In the genomic region with DNA sequence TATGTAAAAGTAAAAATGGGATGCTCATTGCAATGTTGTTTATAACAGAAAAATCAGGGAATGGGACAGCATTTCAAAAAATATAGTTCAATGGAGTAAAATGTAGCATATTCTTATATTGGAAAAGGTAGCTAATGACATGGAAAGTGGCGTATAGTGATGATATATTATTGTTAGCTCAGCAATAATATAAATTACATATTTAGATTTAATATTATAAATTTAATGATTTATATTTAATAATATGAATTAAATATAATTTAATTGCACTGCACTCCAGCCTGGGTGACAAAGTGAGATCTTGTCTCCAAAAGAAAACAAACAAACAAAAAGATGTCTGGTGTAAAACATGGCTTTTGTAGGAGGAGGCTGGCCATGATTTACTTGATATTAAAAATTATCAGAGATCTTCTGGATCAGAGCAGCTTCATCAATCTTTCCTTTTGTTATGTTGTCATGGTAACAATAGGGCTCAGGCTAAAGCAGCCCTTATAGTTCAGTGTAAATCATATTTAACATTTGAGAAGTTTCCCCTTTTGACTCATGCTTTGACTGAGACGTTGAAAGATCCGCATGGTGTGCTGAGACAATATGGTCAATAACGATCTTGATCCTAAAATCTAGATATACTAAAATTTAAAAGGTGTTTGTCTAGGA, we compare ENCODE assay signal across 3 cellular contexts.
TF ChIP-seq lines count a peak whose summit lies in the region.

No MANE protein-coding gene starts in this region.

TF ChIP-seq in HepG2, 621 proteins besides CTCF, POLR2A, EP300 and RAD21:
- TF ChIP-seq, protein P1, sequence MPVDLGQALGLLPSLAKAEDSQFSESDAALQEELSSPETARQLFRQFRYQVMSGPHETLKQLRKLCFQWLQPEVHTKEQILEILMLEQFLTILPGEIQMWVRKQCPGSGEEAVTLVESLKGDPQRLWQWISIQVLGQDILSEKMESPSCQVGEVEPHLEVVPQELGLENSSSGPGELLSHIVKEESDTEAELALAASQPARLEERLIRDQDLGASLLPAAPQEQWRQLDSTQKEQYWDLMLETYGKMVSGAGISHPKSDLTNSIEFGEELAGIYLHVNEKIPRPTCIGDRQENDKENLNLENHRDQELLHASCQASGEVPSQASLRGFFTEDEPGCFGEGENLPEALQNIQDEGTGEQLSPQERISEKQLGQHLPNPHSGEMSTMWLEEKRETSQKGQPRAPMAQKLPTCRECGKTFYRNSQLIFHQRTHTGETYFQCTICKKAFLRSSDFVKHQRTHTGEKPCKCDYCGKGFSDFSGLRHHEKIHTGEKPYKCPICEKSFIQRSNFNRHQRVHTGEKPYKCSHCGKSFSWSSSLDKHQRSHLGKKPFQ (CRISPR knock-in tag; IDR thresholded peaks at IDR 0.05; ENCODE audit: insufficient replicate concordance): no peak
- peak; percentile 37; the same call in 1 of the 2 replicates for TF ChIP-seq RFX1 (IDR thresholded peaks at IDR 0.05)
TF ChIP-seq in HepG2: peak in this region for 1.

TF ChIP-seq in WTC11, 78 proteins besides CTCF, POLR2A, EP300 and RAD21:
- TF ChIP-seq, protein P2, sequence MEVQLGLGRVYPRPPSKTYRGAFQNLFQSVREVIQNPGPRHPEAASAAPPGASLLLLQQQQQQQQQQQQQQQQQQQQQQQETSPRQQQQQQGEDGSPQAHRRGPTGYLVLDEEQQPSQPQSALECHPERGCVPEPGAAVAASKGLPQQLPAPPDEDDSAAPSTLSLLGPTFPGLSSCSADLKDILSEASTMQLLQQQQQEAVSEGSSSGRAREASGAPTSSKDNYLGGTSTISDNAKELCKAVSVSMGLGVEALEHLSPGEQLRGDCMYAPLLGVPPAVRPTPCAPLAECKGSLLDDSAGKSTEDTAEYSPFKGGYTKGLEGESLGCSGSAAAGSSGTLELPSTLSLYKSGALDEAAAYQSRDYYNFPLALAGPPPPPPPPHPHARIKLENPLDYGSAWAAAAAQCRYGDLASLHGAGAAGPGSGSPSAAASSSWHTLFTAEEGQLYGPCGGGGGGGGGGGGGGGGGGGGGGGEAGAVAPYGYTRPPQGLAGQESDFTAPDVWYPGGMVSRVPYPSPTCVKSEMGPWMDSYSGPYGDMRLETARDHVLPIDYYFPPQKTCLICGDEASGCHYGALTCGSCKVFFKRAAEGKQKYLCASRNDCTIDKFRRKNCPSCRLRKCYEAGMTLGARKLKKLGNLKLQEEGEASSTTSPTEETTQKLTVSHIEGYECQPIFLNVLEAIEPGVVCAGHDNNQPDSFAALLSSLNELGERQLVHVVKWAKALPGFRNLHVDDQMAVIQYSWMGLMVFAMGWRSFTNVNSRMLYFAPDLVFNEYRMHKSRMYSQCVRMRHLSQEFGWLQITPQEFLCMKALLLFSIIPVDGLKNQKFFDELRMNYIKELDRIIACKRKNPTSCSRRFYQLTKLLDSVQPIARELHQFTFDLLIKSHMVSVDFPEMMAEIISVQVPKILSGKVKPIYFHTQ (CRISPR knock-in tag; IDR thresholded peaks at IDR 0.05): no peak
- peak; percentile 87 for TF ChIP-seq HMGA2 (CRISPR knock-in tag; IDR thresholded peaks at IDR 0.05)
- TF ChIP-seq FOXJ3 (CRISPR knock-in tag; IDR thresholded peaks at IDR 0.05; ENCODE audit: borderline replicate concordance): no peak
- TF ChIP-seq, protein P3, sequence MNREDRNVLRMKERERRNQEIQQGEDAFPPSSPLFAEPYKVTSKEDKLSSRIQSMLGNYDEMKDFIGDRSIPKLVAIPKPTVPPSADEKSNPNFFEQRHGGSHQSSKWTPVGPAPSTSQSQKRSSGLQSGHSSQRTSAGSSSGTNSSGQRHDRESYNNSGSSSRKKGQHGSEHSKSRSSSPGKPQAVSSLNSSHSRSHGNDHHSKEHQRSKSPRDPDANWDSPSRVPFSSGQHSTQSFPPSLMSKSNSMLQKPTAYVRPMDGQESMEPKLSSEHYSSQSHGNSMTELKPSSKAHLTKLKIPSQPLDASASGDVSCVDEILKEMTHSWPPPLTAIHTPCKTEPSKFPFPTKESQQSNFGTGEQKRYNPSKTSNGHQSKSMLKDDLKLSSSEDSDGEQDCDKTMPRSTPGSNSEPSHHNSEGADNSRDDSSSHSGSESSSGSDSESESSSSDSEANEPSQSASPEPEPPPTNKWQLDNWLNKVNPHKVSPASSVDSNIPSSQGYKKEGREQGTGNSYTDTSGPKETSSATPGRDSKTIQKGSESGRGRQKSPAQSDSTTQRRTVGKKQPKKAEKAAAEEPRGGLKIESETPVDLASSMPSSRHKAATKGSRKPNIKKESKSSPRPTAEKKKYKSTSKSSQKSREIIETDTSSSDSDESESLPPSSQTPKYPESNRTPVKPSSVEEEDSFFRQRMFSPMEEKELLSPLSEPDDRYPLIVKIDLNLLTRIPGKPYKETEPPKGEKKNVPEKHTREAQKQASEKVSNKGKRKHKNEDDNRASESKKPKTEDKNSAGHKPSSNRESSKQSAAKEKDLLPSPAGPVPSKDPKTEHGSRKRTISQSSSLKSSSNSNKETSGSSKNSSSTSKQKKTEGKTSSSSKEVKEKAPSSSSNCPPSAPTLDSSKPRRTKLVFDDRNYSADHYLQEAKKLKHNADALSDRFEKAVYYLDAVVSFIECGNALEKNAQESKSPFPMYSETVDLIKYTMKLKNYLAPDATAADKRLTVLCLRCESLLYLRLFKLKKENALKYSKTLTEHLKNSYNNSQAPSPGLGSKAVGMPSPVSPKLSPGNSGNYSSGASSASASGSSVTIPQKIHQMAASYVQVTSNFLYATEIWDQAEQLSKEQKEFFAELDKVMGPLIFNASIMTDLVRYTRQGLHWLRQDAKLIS (CRISPR knock-in tag; IDR thresholded peaks at IDR 0.05; ENCODE audit: borderline replicate concordance): no peak

TF ChIP-seq in K562, 482 proteins besides CTCF, POLR2A, EP300 and RAD21:
- TF ChIP-seq TAF15 (IDR thresholded peaks at IDR 0.05; ENCODE audit: low read depth, low read length) (no peak), C11orf30 (IDR thresholded peaks at IDR 0.05; ENCODE audit: low read depth) (peak; percentile 31; the same call in 1 of the 2 replicates), ZNF316 (IDR thresholded peaks at IDR 0.05) (peak; percentile 72), RFX1 (IDR thresholded peaks at IDR 0.05) (peak; percentile 85)
TF ChIP-seq in K562: peak in this region for 3.
